8 cellular contexts compared by ENCODE assay signal in genomic region chr16:89921699-89922476, GRCh38. TPM values are rescaled to one million over a fixed set of nuclear protein-coding genes. Genes with fewer than 3 reads are reported as not detected.
DNase-seq lines count a peak whose midpoint lies in the region; ATAC-seq, FAIRE-seq and TF ChIP-seq lines count a peak whose summit lies in the region.

No MANE protein-coding gene starts in this region.

- peaks cover 2% of the 10 kb centered on the region for H3K9me3 Mint-ChIP-seq in astrocyte (ENCODE audit: unreplicated experiment)

- no peak for ATAC-seq in HG03039 (IDR thresholded peaks at IDR 0.05; ENCODE audit: unreplicated experiment)
- ATAC-seq in GM19452 (IDR thresholded peaks at IDR 0.05; ENCODE audit: unreplicated experiment) = no peak
- ATAC-seq in HG03342 (IDR thresholded peaks at IDR 0.05; ENCODE audit: unreplicated experiment) = no peak

- H3K4me3 ChIP-seq in NB4 (ENCODE audit: low read depth, low read length) (peak overlapping the region; percentile 71), astrocyte (ENCODE audit: insufficient read depth, low read depth, low read length) (peak overlapping the region; percentile 89), right atrium auricular region (peak overlapping the region; percentile 53 to 73)

- no peak overlapping the region for H2AFZ ChIP-seq in astrocyte (ENCODE audit: low read depth, low read length)

- no peak for TF ChIP-seq POLR2A in NB4 (IDR thresholded peaks at IDR 0.05; ENCODE audit: extremely low read depth, insufficient read length)

- H3K4me3 Mint-ChIP-seq in astrocyte (ENCODE audit: unreplicated experiment) = peak overlapping the region; percentile 88

- H3K4me2 ChIP-seq in astrocyte (ENCODE audit: low read length) = peak overlapping the region; percentile 100

- no peaks in the 10 kb centered on the region for H3K27me3 ChIP-seq in astrocyte (ENCODE audit: insufficient read depth, low read length)
- H3K27me3 ChIP-seq in right atrium auricular region = peaks cover 0 to 14% of the 10 kb centered on the region in 2 donors

- peak overlapping the region; percentile 99 for H3K27ac ChIP-seq in astrocyte (ENCODE audit: low read depth, low read length)
- H3K27ac ChIP-seq in right atrium auricular region = peak overlapping the region; percentile 89 to 92

- no peak for TF ChIP-seq CTCF in NB4 (IDR thresholded peaks at IDR 0.05; ENCODE audit: low read depth, low read length)
- TF ChIP-seq CTCF in astrocyte (IDR thresholded peaks at IDR 0.05; ENCODE audit: insufficient read depth, low read depth, low read length) = no peak
- no peak for TF ChIP-seq CTCF in right atrium auricular region (IDR thresholded peaks at IDR 0.05)

- H3K4me1 Mint-ChIP-seq in astrocyte (ENCODE audit: low read depth, unreplicated experiment) = peaks cover 20% of the 10 kb centered on the region

- peak; percentile 93 for DNase-seq in ELF-1 (ENCODE audit: low read depth, low spot score)
- DNase-seq in NB4 (ENCODE audit: low read depth) = peak; percentile 97
- DNase-seq in astrocyte (ENCODE audit: low read depth) = peak; percentile 91
- peak; percentile 92 for DNase-seq in right atrium auricular region (ENCODE audit: low spot score)
- DNase-seq in renal cortical epithelial cell (ENCODE audit: low read depth) = peak; percentile 88

- FAIRE-seq in astrocyte (lab: Jason Lieb, UNC) = no peak

- peaks cover 33% of the 10 kb centered on the region for H4K20me1 ChIP-seq in astrocyte (ENCODE audit: insufficient read depth, low read length)

- H3K4me1 ChIP-seq in astrocyte (ENCODE audit: insufficient read depth, low read length) (peaks cover 50% of the 10 kb centered on the region), right atrium auricular region (peaks cover 0 to 85% of the 10 kb centered on the region in 2 donors)

- H3K27me3 Mint-ChIP-seq in astrocyte (ENCODE audit: low read depth, unreplicated experiment) = no peaks in the 10 kb centered on the region

- no peaks in the 10 kb centered on the region for H3K9me3 ChIP-seq in astrocyte (ENCODE audit: insufficient read depth, low read depth, low read length)
- no peaks in the 10 kb centered on the region for H3K9me3 ChIP-seq in right atrium auricular region

- peak overlapping the region; percentile 98 for H3K9ac ChIP-seq in astrocyte (ENCODE audit: low read length)

- no peaks in the 10 kb centered on the region for H3K36me3 Mint-ChIP-seq in astrocyte (ENCODE audit: low read depth, unreplicated experiment)

- H3K27ac Mint-ChIP-seq in astrocyte (ENCODE audit: unreplicated experiment) = peak overlapping the region; percentile 98

- H3K36me3 ChIP-seq in astrocyte (ENCODE audit: insufficient read depth, low read length) = no peaks in the 10 kb centered on the region
- H3K36me3 ChIP-seq in right atrium auricular region = no peaks in the 10 kb centered on the region

- H3K79me2 ChIP-seq in astrocyte (ENCODE audit: insufficient read depth, low read length) = peaks cover 55% of the 10 kb centered on the region

RNA-seq across cellular contexts. Expression of gene TUBB3, which starts 1.3 kb away (rescaled TPM):
- total RNA-seq in astrocyte = 360 and 459 TPM in 2 replicates
- total RNA-seq in right atrium auricular region = 1 to 10 TPM; 2.2 to 6.4 TPM
- total RNA-seq in renal cortical epithelial cell = 368 and 1,261 TPM in 2 replicates

RNA-seq across cellular contexts. Expression of gene MC1R, which starts 3.2 kb away (rescaled TPM):
- total RNA-seq in astrocyte (8.4 and 9.2 TPM in 2 replicates), right atrium auricular region (1 to 10 TPM in 1 of 2 donors, under 1 TPM in 1; 0.63 to 1.8 TPM), renal cortical epithelial cell (2.3 and 9.3 TPM in 2 replicates)

RNA-seq across cellular contexts. Expression of gene DEF8, which starts 26.7 kb away (rescaled TPM):
- total RNA-seq in astrocyte (70.7 and 78.8 TPM in 2 replicates), right atrium auricular region (10 to 100 TPM; 50.1 to 69.8 TPM), renal cortical epithelial cell (84.7 and 105 TPM in 2 replicates)

RNA-seq across cellular contexts. Expression of gene TCF25, which starts 48.5 kb away (rescaled TPM):
- 187 and 193 TPM in 2 replicates for total RNA-seq in astrocyte
- total RNA-seq in right atrium auricular region = 100 to 1,000 TPM in 1 of 2 donors, 10 to 100 TPM in 1; 91.8 to 108 TPM
- total RNA-seq in renal cortical epithelial cell = 155 and 178 TPM in 2 replicates

Comparison
In these comparisons a context has a peak if more than half of its experiments do, and no peak if none do; other contexts are left out.
1. RNA of gene TUBB3, which starts 1.3 kb away (total RNA-seq): 360 to 459 TPM in astrocyte and 368 to 1,261 TPM in renal cortical epithelial cell; 2.2 to 6.4 TPM in right atrium auricular region; every median in the first group is over 10 times any median in the second.
2. Peak in every context shown above with its lines, with median percentiles within 50 percentile points of each other: DNase-seq and H3K4me3 ChIP-seq.